Comparison of ENCODE assay signal across 1 cellular context in genomic region chr10:91587710-91588638, GRCh38.
TF ChIP-seq lines count a peak whose summit lies in the region.

No MANE protein-coding gene starts in this region.

TF ChIP-seq in HEK293, 187 proteins besides CTCF, POLR2A, EP300 and RAD21 (continued from another document):
- TF ChIP-seq WT1 (tag by site-specific recombination; IDR thresholded peaks at IDR 0.05) = peak; percentile 54; the same call in 1 of the 2 replicates
- no peak for TF ChIP-seq ZNF416 (tag by site-specific recombination; IDR thresholded peaks at IDR 0.05)
- TF ChIP-seq ZNF132 (tag by site-specific recombination; IDR thresholded peaks at IDR 0.05; ENCODE audit: borderline replicate concordance) = no peak
- TF ChIP-seq TSHZ1 (tag by site-specific recombination; IDR thresholded peaks at IDR 0.05; ENCODE audit: borderline replicate concordance) = no peak
- TF ChIP-seq TRIM28 (IDR thresholded peaks at IDR 0.05; ENCODE audit: borderline replicate concordance, low read length) = no peak
- no peak for TF ChIP-seq ZNF488 (tag by site-specific recombination; IDR thresholded peaks at IDR 0.05)
- no peak for TF ChIP-seq YY1 (tag by site-specific recombination; IDR thresholded peaks at IDR 0.05)
- TF ChIP-seq ZNF518A (tag by site-specific recombination; conservative IDR thresholded peaks at IDR 0.05; ENCODE audit: low read depth) = peak; percentile 50
- peak; percentile 54; the same call in 1 of the 2 replicates for TF ChIP-seq ZNF639 (tag by site-specific recombination; IDR thresholded peaks at IDR 0.05)
- TF ChIP-seq ZNF510 (tag by site-specific recombination; IDR thresholded peaks at IDR 0.05; ENCODE audit: insufficient replicate concordance) = no peak
- TF ChIP-seq IKZF3 (tag by site-specific recombination; IDR thresholded peaks at IDR 0.05) = 0 out of 2 replicates have a peak, but pooled peaks have one; percentile 20
- no peak for TF ChIP-seq ZNF19 (tag by site-specific recombination; IDR thresholded peaks at IDR 0.05; ENCODE audit: low read depth)
- TF ChIP-seq ZNF394 (tag by site-specific recombination; IDR thresholded peaks at IDR 0.05; ENCODE audit: borderline replicate concordance) = peak; percentile 35; the same call in 1 of the 2 replicates
- no peak for TF ChIP-seq ZNF157 (tag by site-specific recombination; IDR thresholded peaks at IDR 0.05)
- TF ChIP-seq ZNF175 (tag by site-specific recombination; IDR thresholded peaks at IDR 0.05) = no peak
- TF ChIP-seq ZNF324 (tag by site-specific recombination; IDR thresholded peaks at IDR 0.05) = peak; percentile 37; the same call in 1 of the 2 replicates
- TF ChIP-seq ZNF654 (tag by site-specific recombination; IDR thresholded peaks at IDR 0.05; ENCODE audit: low read depth) = peak; percentile 2; the same call in 1 of the 2 replicates
- TF ChIP-seq, protein P1, sequence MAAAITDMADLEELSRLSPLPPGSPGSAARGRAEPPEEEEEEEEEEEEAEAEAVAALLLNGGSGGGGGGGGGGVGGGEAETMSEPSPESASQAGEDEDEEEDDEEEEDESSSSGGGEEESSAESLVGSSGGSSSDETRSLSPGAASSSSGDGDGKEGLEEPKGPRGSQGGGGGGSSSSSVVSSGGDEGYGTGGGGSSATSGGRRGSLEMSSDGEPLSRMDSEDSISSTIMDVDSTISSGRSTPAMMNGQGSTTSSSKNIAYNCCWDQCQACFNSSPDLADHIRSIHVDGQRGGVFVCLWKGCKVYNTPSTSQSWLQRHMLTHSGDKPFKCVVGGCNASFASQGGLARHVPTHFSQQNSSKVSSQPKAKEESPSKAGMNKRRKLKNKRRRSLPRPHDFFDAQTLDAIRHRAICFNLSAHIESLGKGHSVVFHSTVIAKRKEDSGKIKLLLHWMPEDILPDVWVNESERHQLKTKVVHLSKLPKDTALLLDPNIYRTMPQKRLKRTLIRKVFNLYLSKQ (tag by site-specific recombination; IDR thresholded peaks at IDR 0.05; ENCODE audit: borderline replicate concordance) = no peak
- no peak for TF ChIP-seq ZNF433 (tag by site-specific recombination; IDR thresholded peaks at IDR 0.05; ENCODE audit: low read depth)
- no peak for TF ChIP-seq ZNF148 (tag by site-specific recombination; IDR thresholded peaks at IDR 0.05; ENCODE audit: borderline replicate concordance)
- peak; percentile 72 for TF ChIP-seq ZNF600 (tag by site-specific recombination; IDR thresholded peaks at IDR 0.05)
- no peak for TF ChIP-seq SP3 (tag by site-specific recombination; IDR thresholded peaks at IDR 0.05)
- peak; percentile 95 for TF ChIP-seq ZFP69B (tag by site-specific recombination; IDR thresholded peaks at IDR 0.05)
- TF ChIP-seq ZNF366 (tag by site-specific recombination; conservative IDR thresholded peaks at IDR 0.05) = peak; percentile 81
- no peak for TF ChIP-seq HOXD13 (CRISPR knock-in tag; IDR thresholded peaks at IDR 0.05; ENCODE audit: borderline replicate concordance)
- TF ChIP-seq GLIS1 (tag by site-specific recombination; IDR thresholded peaks at IDR 0.05) = peak; percentile 55; the same call in 1 of the 2 replicates
- peak; percentile 77 for TF ChIP-seq ZNF629 (tag by site-specific recombination; IDR thresholded peaks at IDR 0.05)
- TF ChIP-seq SETDB1 (IDR thresholded peaks at IDR 0.05; ENCODE audit: insufficient read length, low read length) = no peak
- TF ChIP-seq ZBTB48 (tag by site-specific recombination; IDR thresholded peaks at IDR 0.05) = peak; percentile 76
- no peak for TF ChIP-seq ZNF274 (IDR thresholded peaks at IDR 0.05; ENCODE audit: low read length)
- TF ChIP-seq ZNF274 (tag by site-specific recombination; IDR thresholded peaks at IDR 0.05; ENCODE audit: borderline replicate concordance) = no peak
